In the genomic region with DNA sequence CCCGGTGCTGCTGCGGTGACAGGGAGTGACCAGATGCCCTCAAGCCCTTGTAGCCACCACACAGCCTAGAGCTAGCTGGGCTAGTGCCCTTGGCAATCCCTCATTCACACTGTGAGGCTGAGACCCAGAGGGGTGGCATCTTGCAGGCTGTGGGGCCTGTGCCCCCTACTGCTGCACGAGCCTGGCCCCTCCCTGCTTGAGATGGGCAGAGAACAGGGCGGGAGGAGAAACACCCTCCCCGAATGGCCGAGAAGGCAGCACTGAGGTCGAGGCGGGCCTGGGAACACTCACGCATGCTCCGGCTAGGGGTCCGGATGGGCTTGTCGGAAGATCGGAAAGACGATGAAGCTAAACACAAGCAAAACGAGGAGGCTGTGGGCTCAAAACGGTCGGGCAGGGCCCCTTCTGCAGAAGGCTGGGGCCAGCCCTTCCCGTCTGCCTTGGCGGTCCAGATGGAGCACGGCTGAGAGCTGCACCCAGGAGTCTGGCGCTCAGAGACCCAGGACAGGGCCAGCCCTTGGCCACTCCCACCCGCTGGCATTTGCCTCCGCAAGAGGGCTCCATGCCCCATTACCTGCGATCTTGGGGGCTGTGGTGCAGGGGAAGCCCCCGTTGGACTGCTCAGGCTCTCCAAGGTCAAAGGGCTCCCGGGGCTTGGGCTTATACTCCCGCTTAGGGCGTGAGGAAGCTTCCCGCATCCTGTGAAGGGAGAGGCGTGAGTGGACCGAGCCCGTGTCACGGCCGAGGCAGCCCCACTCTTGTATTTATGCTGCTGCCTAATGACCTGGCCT, we compare ENCODE assay signal across 3 cellular contexts.
A peak's percentile ranks its signal among the peaks of the same experiment; 100 is the strongest.
TF ChIP-seq lines count a peak whose summit lies in the region.

No MANE protein-coding gene starts in this region.

TF ChIP-seq in HCT116, 20 proteins besides CTCF, POLR2A, EP300 and RAD21 (continues in another document):
- TF ChIP-seq, protein P1, sequence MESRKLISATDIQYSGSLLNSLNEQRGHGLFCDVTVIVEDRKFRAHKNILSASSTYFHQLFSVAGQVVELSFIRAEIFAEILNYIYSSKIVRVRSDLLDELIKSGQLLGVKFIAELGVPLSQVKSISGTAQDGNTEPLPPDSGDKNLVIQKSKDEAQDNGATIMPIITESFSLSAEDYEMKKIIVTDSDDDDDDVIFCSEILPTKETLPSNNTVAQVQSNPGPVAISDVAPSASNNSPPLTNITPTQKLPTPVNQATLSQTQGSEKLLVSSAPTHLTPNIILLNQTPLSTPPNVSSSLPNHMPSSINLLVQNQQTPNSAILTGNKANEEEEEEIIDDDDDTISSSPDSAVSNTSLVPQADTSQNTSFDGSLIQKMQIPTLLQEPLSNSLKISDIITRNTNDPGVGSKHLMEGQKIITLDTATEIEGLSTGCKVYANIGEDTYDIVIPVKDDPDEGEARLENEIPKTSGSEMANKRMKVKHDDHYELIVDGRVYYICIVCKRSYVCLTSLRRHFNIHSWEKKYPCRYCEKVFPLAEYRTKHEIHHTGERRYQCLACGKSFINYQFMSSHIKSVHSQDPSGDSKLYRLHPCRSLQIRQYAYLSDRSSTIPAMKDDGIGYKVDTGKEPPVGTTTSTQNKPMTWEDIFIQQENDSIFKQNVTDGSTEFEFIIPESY (IDR thresholded peaks at IDR 0.05; ENCODE audit: extremely low read depth, insufficient replicate concordance, low read length), result no peak
- TF ChIP-seq POLR2AphosphoS5 (IDR thresholded peaks at IDR 0.05; ENCODE audit: low read depth, low read length) (no peak), ELF1 (IDR thresholded peaks at IDR 0.05; ENCODE audit: borderline replicate concordance, low read depth) (no peak), SP1 (IDR thresholded peaks at IDR 0.05; ENCODE audit: low read depth) (no peak), ZFX (IDR thresholded peaks at IDR 0.05) (no peak), EGR1 (IDR thresholded peaks at IDR 0.05; ENCODE audit: low read depth) (no peak), TCF7L2 (IDR thresholded peaks at IDR 0.05; ENCODE audit: borderline replicate concordance, extremely low read depth, insufficient read depth, insufficient read length) (no peak), EZH2 (IDR thresholded peaks at IDR 0.05) (no peak), CBX3 (IDR thresholded peaks at IDR 0.05; ENCODE audit: low read depth) (no peak), JUND (IDR thresholded peaks at IDR 0.05) (no peak), FOSL1 (IDR thresholded peaks at IDR 0.05; ENCODE audit: low read depth) (no peak)
- TF ChIP-seq, protein P2, sequence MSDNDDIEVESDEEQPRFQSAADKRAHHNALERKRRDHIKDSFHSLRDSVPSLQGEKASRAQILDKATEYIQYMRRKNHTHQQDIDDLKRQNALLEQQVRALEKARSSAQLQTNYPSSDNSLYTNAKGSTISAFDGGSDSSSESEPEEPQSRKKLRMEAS (IDR thresholded peaks at IDR 0.05), result no peak
- TF ChIP-seq, protein P3, sequence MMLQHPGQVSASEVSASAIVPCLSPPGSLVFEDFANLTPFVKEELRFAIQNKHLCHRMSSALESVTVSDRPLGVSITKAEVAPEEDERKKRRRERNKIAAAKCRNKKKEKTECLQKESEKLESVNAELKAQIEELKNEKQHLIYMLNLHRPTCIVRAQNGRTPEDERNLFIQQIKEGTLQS (IDR thresholded peaks at IDR 0.05), result no peak
- TF ChIP-seq, protein P4, sequence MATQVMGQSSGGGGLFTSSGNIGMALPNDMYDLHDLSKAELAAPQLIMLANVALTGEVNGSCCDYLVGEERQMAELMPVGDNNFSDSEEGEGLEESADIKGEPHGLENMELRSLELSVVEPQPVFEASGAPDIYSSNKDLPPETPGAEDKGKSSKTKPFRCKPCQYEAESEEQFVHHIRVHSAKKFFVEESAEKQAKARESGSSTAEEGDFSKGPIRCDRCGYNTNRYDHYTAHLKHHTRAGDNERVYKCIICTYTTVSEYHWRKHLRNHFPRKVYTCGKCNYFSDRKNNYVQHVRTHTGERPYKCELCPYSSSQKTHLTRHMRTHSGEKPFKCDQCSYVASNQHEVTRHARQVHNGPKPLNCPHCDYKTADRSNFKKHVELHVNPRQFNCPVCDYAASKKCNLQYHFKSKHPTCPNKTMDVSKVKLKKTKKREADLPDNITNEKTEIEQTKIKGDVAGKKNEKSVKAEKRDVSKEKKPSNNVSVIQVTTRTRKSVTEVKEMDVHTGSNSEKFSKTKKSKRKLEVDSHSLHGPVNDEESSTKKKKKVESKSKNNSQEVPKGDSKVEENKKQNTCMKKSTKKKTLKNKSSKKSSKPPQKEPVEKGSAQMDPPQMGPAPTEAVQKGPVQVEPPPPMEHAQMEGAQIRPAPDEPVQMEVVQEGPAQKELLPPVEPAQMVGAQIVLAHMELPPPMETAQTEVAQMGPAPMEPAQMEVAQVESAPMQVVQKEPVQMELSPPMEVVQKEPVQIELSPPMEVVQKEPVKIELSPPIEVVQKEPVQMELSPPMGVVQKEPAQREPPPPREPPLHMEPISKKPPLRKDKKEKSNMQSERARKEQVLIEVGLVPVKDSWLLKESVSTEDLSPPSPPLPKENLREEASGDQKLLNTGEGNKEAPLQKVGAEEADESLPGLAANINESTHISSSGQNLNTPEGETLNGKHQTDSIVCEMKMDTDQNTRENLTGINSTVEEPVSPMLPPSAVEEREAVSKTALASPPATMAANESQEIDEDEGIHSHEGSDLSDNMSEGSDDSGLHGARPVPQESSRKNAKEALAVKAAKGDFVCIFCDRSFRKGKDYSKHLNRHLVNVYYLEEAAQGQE (IDR thresholded peaks at IDR 0.05; ENCODE audit: low read depth), result no peak

TF ChIP-seq in K562, 482 proteins besides CTCF, POLR2A, EP300 and RAD21 (continues in another document):
- TF ChIP-seq, protein P5, sequence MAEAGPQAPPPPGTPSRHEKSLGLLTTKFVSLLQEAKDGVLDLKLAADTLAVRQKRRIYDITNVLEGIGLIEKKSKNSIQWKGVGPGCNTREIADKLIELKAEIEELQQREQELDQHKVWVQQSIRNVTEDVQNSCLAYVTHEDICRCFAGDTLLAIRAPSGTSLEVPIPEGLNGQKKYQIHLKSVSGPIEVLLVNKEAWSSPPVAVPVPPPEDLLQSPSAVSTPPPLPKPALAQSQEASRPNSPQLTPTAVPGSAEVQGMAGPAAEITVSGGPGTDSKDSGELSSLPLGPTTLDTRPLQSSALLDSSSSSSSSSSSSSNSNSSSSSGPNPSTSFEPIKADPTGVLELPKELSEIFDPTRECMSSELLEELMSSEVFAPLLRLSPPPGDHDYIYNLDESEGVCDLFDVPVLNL (CRISPR knock-in tag; IDR thresholded peaks at IDR 0.05; ENCODE audit: low read depth), result no peak
- TF ChIP-seq FOXK1 (CRISPR knock-in tag; IDR thresholded peaks at IDR 0.05; ENCODE audit: borderline replicate concordance), result no peak
- no peak for TF ChIP-seq ZNF224 (CRISPR knock-in tag; IDR thresholded peaks at IDR 0.05)
- no peak for TF ChIP-seq TAF15 (IDR thresholded peaks at IDR 0.05; ENCODE audit: low read depth, low read length)
- TF ChIP-seq JUNB (CRISPR knock-in tag; conservative IDR thresholded peaks at IDR 0.05), result no peak
- no peak for TF ChIP-seq POLR2AphosphoS2 (IDR thresholded peaks at IDR 0.05; ENCODE audit: low read length)
- no peak for TF ChIP-seq ZNF384 (IDR thresholded peaks at IDR 0.05; ENCODE audit: low read depth, low read length)
- no peak for TF ChIP-seq BACH1 (tag; IDR thresholded peaks at IDR 0.05)
- TF ChIP-seq, protein P6, sequence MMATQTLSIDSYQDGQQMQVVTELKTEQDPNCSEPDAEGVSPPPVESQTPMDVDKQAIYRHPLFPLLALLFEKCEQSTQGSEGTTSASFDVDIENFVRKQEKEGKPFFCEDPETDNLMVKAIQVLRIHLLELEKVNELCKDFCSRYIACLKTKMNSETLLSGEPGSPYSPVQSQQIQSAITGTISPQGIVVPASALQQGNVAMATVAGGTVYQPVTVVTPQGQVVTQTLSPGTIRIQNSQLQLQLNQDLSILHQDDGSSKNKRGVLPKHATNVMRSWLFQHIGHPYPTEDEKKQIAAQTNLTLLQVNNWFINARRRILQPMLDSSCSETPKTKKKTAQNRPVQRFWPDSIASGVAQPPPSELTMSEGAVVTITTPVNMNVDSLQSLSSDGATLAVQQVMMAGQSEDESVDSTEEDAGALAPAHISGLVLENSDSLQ (IDR thresholded peaks at IDR 0.05), result no peak
- TF ChIP-seq HIVEP1 (CRISPR knock-in tag; IDR thresholded peaks at IDR 0.05), result no peak
- peak; percentile 57 for TF ChIP-seq POLR2G (IDR thresholded peaks at IDR 0.05; ENCODE audit: low read depth, low read length)
- TF ChIP-seq, protein P7, sequence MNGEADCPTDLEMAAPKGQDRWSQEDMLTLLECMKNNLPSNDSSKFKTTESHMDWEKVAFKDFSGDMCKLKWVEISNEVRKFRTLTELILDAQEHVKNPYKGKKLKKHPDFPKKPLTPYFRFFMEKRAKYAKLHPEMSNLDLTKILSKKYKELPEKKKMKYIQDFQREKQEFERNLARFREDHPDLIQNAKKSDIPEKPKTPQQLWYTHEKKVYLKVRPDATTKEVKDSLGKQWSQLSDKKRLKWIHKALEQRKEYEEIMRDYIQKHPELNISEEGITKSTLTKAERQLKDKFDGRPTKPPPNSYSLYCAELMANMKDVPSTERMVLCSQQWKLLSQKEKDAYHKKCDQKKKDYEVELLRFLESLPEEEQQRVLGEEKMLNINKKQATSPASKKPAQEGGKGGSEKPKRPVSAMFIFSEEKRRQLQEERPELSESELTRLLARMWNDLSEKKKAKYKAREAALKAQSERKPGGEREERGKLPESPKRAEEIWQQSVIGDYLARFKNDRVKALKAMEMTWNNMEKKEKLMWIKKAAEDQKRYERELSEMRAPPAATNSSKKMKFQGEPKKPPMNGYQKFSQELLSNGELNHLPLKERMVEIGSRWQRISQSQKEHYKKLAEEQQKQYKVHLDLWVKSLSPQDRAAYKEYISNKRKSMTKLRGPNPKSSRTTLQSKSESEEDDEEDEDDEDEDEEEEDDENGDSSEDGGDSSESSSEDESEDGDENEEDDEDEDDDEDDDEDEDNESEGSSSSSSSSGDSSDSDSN (IDR thresholded peaks at IDR 0.05; ENCODE audit: borderline replicate concordance in 1 of 2, low read depth in 2 of 2, low read length in 2 of 2), result no peak
- TF ChIP-seq, protein P3 (IDR thresholded peaks at IDR 0.05), result no peak
- TF ChIP-seq, protein P3 (CRISPR knock-in tag; conservative IDR thresholded peaks at IDR 0.05), result no peak
- TF ChIP-seq FOXM1 (IDR thresholded peaks at IDR 0.05; ENCODE audit: low read depth), result no peak
- TF ChIP-seq FOXM1 (CRISPR knock-in tag; IDR thresholded peaks at IDR 0.05; ENCODE audit: low read depth), result no peak

TF ChIP-seq in neural cell, 6 proteins besides CTCF, POLR2A, EP300 and RAD21:
- TF ChIP-seq, protein P4 (IDR thresholded peaks at IDR 0.05; ENCODE audit: borderline replicate concordance), result no peak
- TF ChIP-seq EZH2 (IDR thresholded peaks at IDR 0.05; ENCODE audit: borderline replicate concordance, insufficient read depth, low read length, poor library complexity, severe bottlenecking) (no peak), SMC3 (conservative IDR thresholded peaks at IDR 0.05; ENCODE audit: poor library complexity) (no peak), POLR2AphosphoS5 (IDR thresholded peaks at IDR 0.05) (peak; percentile 21)
